ENCODE assay signal across 18 cellular contexts in genomic region chr12:1199700-1200099, GRCh38.
DNase-seq lines count a peak whose midpoint lies in the region; ATAC-seq and TF ChIP-seq lines count a peak whose summit lies in the region.
"Had no signal": no experiment of that assay in that cellular context is flagged by ENCODE, and none has a peak within 500 bp of the region (broad histone marks: within the 10 kb centered on the region; RNA-seq: fewer than 3 reads in every experiment).

No MANE protein-coding gene starts in this region.

- H3K4me2 ChIP-seq in PC-3 (ENCODE audit: low read length): no peak overlapping the region
- H3K4me2 ChIP-seq: BLaER1 had no signal

- no peaks in the 10 kb centered on the region for H3K9me3 ChIP-seq in body of pancreas
- no peaks in the 10 kb centered on the region for H3K9me3 ChIP-seq in testis
- no peaks in the 10 kb centered on the region for H3K9me3 ChIP-seq in PC-3 (ENCODE audit: low read length)

- intact Hi-C loops in Right ventricle myocardium superior (cut with DNase I) (no loop called here), left cardiac atrium (cut with DNase I) (no loop called here), body of pancreas (cut with DNase I) (no loop called here), testis (cut with DNase I; ENCODE audit: low total_unique reads) (no loop called here), PC-3 (cut with micrococcal nuclease) (no loop called here)

- H3K27ac ChIP-seq in body of pancreas (no peak overlapping the region), testis (peak overlapping the region; percentile 77 to 90), PC-3 (ENCODE audit: low read length) (no peak overlapping the region)
- H3K27ac ChIP-seq: BLaER1 had no signal

- H3K9ac ChIP-seq in PC-3 (ENCODE audit: low read length): no peak overlapping the region
- H3K9ac ChIP-seq: BLaER1 had no signal

- H3K27me3 ChIP-seq in body of pancreas: no peaks in the 10 kb centered on the region
- H3K27me3 ChIP-seq in testis: no peaks in the 10 kb centered on the region
- no peaks in the 10 kb centered on the region for H3K27me3 ChIP-seq in PC-3 (ENCODE audit: low read length)
- H3K27me3 ChIP-seq: BLaER1 had no signal

- no peak for TF ChIP-seq CTCF in body of pancreas (IDR thresholded peaks at IDR 0.05)
- TF ChIP-seq CTCF in testis (IDR thresholded peaks at IDR 0.05): no peak
- TF ChIP-seq CTCF in PC-3 (conservative IDR thresholded peaks at IDR 0.05; ENCODE audit: low read depth, low read length): no peak

- DNase-seq in Right ventricle myocardium superior (no peak), left cardiac atrium (no peak), body of pancreas (no peak), left lobe of liver (ENCODE audit: low spot score) (no peak), testis (no peak), PC-3 (no peak)
- no peak for DNase-seq in stimulated activated naive CD4-positive, alpha-beta T cell (lab: John Stamatoyannopoulos, UW)
- DNase-seq: 8988T; AML-193; Caco-2; CD8-positive, alpha-beta memory T cell; GF-D8; GOT3; HFFc6 had no signal

- H3F3A ChIP-seq in PC-3 (ENCODE audit: low read length, unreplicated experiment): no peaks in the 10 kb centered on the region

- no peak overlapping the region for H3K4me3 ChIP-seq in body of pancreas
- no peak overlapping the region for H3K4me3 ChIP-seq in testis
- H3K4me3 ChIP-seq in PC-3 (ENCODE audit: low read length): no peak overlapping the region
- H3K4me3 ChIP-seq: BLaER1, GM12878, HAP-1 had no signal

- ATAC-seq in Right ventricle myocardium superior (ENCODE audit: poor library complexity) (peak; percentile 28), left cardiac atrium (no peak), body of pancreas (peak; percentile 69), left lobe of liver (peak; percentile 43), PC-3 (no peak), HG02610 (IDR thresholded peaks at IDR 0.05; ENCODE audit: unreplicated experiment) (no peak)
- ATAC-seq: GM12878 had no signal

- no peaks in the 10 kb centered on the region for H3K9me2 ChIP-seq in PC-3 (replicated peaks; ENCODE audit: low read length)

- H3K36me3 ChIP-seq in body of pancreas (replicated peaks in 1 of 2; ENCODE audit: insufficient read depth in 1 of 2, low read depth in 2 of 2) (no peaks in the 10 kb centered on the region), testis (ENCODE audit: low read depth, missing control alignments) (no peaks in the 10 kb centered on the region), PC-3 (ENCODE audit: low read depth, low read length) (no peaks in the 10 kb centered on the region; the same call in 1 of the 2 replicates)
- H3K36me3 ChIP-seq: HAP-1 had no signal

- peaks cover 6% of the 10 kb centered on the region for H3K4me1 ChIP-seq in body of pancreas
- peaks cover 26% of the 10 kb centered on the region for H3K4me1 ChIP-seq in testis
- H3K4me1 ChIP-seq in PC-3 (ENCODE audit: insufficient read depth, low read length): no peaks in the 10 kb centered on the region
- H3K4me1 ChIP-seq: Caco-2 had no signal

- CTCF ChIA-PET in PC-3 (lab: Charles Lee): no interaction called here

- H3K79me2 ChIP-seq in PC-3 (ENCODE audit: low read length): no peaks in the 10 kb centered on the region

- POLR2A ChIA-PET in PC-3 (lab: Charles Lee; ENCODE audit: unreplicated experiment): no interaction called here

- no peaks in the 10 kb centered on the region for H4K20me1 ChIP-seq in PC-3 (ENCODE audit: low read length)
- H4K20me1 ChIP-seq: BLaER1 had no signal

- H2AFZ ChIP-seq in PC-3 (ENCODE audit: low read length): no peak overlapping the region

- TF ChIP-seq POLR2A in body of pancreas (IDR thresholded peaks at IDR 0.05) (no peak), testis (IDR thresholded peaks at IDR 0.05) (no peak)

- no TSS peak for BruUV-seq in PC-3 (replicated peaks; lab: Mats Ljungman, UMichigan)

Comparison
In these comparisons a context has a peak if more than half of its experiments do, and no peak if none do; other contexts are left out.
1. ATAC-seq: peak in Right ventricle myocardium superior (single experiment), body of pancreas (single experiment) and left lobe of liver (single experiment); none in left cardiac atrium (0 of 2), PC-3 (single experiment) and HG02610 (single experiment).
2. H3K27ac ChIP-seq: peak in testis (2 of 2); none in body of pancreas (0 of 4) and PC-3 (single experiment).